In the genomic region with DNA sequence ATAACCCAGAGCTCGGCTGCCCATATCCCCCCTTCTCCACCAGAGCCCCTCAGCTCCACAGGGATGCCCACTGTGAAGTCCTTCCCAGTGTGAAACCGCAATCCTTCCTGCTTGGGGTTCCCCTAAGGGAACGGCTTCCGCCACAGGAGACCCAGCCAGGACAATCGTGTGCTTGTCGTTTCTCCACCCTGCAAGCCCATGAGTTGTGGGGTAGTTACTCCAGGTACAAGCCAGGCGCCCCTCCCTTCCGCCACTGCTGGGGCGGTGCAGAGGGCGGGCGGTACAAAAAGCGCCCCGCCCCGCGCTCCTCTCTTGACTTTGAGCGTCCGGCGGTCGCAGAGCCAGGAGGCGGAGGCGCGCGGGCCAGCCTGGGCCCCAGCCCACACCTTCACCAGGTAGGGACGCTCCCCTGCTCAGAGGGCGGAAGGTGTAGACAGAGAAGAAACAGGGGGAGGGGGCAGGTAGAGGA, we compare ENCODE assay signal across 9 cellular contexts. TPM values are rescaled to one million over a fixed set of nuclear protein-coding genes. Genes with fewer than 3 reads are reported as not detected.
DNase-seq lines count a peak whose midpoint lies in the region; ATAC-seq and TF ChIP-seq lines count a peak whose summit lies in the region.
"Had no signal": no experiment of that assay in that cellular context is flagged by ENCODE, and none has a peak within 500 bp of the region (broad histone marks: within the 10 kb centered on the region; RNA-seq: fewer than 3 reads in every experiment).

A gene with protein sequence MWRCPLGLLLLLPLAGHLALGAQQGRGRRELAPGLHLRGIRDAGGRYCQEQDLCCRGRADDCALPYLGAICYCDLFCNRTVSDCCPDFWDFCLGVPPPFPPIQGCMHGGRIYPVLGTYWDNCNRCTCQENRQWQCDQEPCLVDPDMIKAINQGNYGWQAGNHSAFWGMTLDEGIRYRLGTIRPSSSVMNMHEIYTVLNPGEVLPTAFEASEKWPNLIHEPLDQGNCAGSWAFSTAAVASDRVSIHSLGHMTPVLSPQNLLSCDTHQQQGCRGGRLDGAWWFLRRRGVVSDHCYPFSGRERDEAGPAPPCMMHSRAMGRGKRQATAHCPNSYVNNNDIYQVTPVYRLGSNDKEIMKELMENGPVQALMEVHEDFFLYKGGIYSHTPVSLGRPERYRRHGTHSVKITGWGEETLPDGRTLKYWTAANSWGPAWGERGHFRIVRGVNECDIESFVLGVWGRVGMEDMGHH (plus strand): TSS at position 315 of the 469 bp plus-strand sequence. CDS start 634 bp downstream, outside the sequence.

- peaks cover 3% of the 10 kb centered on the region for H3K27me3 Mint-ChIP-seq in activated CD4-positive, alpha-beta T cell treated with anti-CD3 and anti-CD28 coated beads, Interleukin-2, amount 10 ng/mL, durations not matched to agents 24 days and 14 days
- H3K27me3 Mint-ChIP-seq in activated CD4-positive, alpha-beta T cell treated with anti-CD3 and anti-CD28 coated beads for 36 hours: peaks cover 4% of the 10 kb centered on the region
- H3K27me3 Mint-ChIP-seq in type B pancreatic cell: peaks cover 3% of the 10 kb centered on the region
- no peaks in the 10 kb centered on the region for H3K27me3 Mint-ChIP-seq in HFFc6 (ENCODE audit: insufficient read depth)

- H3K27me3 ChIP-seq in dorsolateral prefrontal cortex (peaks cover 0 to 23% (median 4%) of the 10 kb centered on the region in 45 donors), lung (ENCODE audit: control insufficient read depth, insufficient read depth) (no peaks in the 10 kb centered on the region)

- no peak for ATAC-seq in activated CD4-positive, alpha-beta T cell treated with anti-CD3 and anti-CD28 coated beads for 36 hours
- peak; percentile 61 for ATAC-seq in lung (ENCODE audit: insufficient read depth, low FRiP score)

- H3K4me3 ChIP-seq in dorsolateral prefrontal cortex: peak within 1 kb of the TSS in 55 of 59 donors; percentile 7 to 67 (median 46)
- peak within 1 kb of the TSS; percentile 69 for H3K4me3 ChIP-seq in lung

- TF ChIP-seq CTCF in dorsolateral prefrontal cortex (IDR thresholded peaks at IDR 0.05 in 54 of 56, conservative IDR thresholded peaks at IDR 0.05 in 2 of 56; ENCODE audit: low read depth in 1 of 56, partially characterized antibody in 56 of 56) (no peak), lung (IDR thresholded peaks at IDR 0.05; ENCODE audit: control extremely low read depth, extremely low read depth) (no peak), type B pancreatic cell (conservative IDR thresholded peaks at IDR 0.05) (no peak), HFFc6 (IDR thresholded peaks at IDR 0.05) (no peak)

- H3K36me3 ChIP-seq in lung (ENCODE audit: control insufficient read depth in 2 of 2, insufficient read depth in 2 of 2, low read length in 2 of 2): peaks cover 0 to 3% of the 10 kb centered on the region in 2 donors

- CTCF ChIA-PET in activated CD4-positive, alpha-beta T cell treated with anti-CD3 and anti-CD28 coated beads for 36 hours (lab: Charles Lee): no interaction called here

- no peaks in the 10 kb centered on the region for H3K9me3 Mint-ChIP-seq in activated CD4-positive, alpha-beta T cell treated with anti-CD3 and anti-CD28 coated beads, Interleukin-2, amount 10 ng/mL, durations not matched to agents 24 days and 14 days
- H3K9me3 Mint-ChIP-seq in activated CD4-positive, alpha-beta T cell treated with anti-CD3 and anti-CD28 coated beads for 36 hours (ENCODE audit: low read depth): no peaks in the 10 kb centered on the region
- no peaks in the 10 kb centered on the region for H3K9me3 Mint-ChIP-seq in type B pancreatic cell
- no peaks in the 10 kb centered on the region for H3K9me3 Mint-ChIP-seq in HFFc6

- peak; percentile 63 for DNase-seq in activated CD4-positive, alpha-beta T cell treated with anti-CD3 and anti-CD28 coated beads, Interleukin-2, amount 10 ng/mL, durations not matched to agents 24 days and 14 days
- DNase-seq in activated CD4-positive, alpha-beta T cell treated with anti-CD3 and anti-CD28 coated beads for 36 hours: no peak
- peak in 2 of 10 donors; percentile 2 to 20 for DNase-seq in dorsolateral prefrontal cortex
- DNase-seq in lung (ENCODE audit: low spot score): peak; percentile 64
- DNase-seq in type B pancreatic cell (ENCODE audit: extremely low spot score, unreplicated experiment): peak; percentile 71
- DNase-seq in HFFc6: no peak
- DNase-seq in SHP77 treated with DMSO at 0.1 percent for 48 hours (lab: John Stamatoyannopoulos, UW): no peak
- no peak for DNase-seq in NCI-H446 (lab: John Stamatoyannopoulos, UW)

- H3K9me3 ChIP-seq in lung (ENCODE audit: control insufficient read depth in 2 of 2, insufficient read depth in 1 of 2, low read length in 1 of 2): no peaks in the 10 kb centered on the region

- WGBS in lung, 2 donors: 5% methylated on average over 23 to 25 of the region's 25 CpGs

- H3K4me1 ChIP-seq in lung (ENCODE audit: control insufficient read depth in 2 of 2, insufficient read depth in 2 of 2, low read length in 2 of 2): peaks cover 7 to 28% of the 10 kb centered on the region in 2 donors

- peaks cover 3% of the 10 kb centered on the region for H3K4me1 Mint-ChIP-seq in activated CD4-positive, alpha-beta T cell treated with anti-CD3 and anti-CD28 coated beads, Interleukin-2, amount 10 ng/mL, durations not matched to agents 24 days and 14 days
- peaks cover 2% of the 10 kb centered on the region for H3K4me1 Mint-ChIP-seq in activated CD4-positive, alpha-beta T cell treated with anti-CD3 and anti-CD28 coated beads for 36 hours
- peaks cover 16% of the 10 kb centered on the region for H3K4me1 Mint-ChIP-seq in type B pancreatic cell (ENCODE audit: unreplicated experiment)
- peaks cover 53% of the 10 kb centered on the region for H3K4me1 Mint-ChIP-seq in HFFc6 (ENCODE audit: low read depth)

- POLR2A ChIA-PET in activated CD4-positive, alpha-beta T cell treated with anti-CD3 and anti-CD28 coated beads for 36 hours (lab: Charles Lee): no interaction called here

- H3K27ac ChIP-seq in dorsolateral prefrontal cortex: peak within 1 kb of the TSS in 37 of 59 donors; percentile 4 to 86 (median 54)
- peak within 1 kb of the TSS; percentile 87 to 93 for H3K27ac ChIP-seq in lung (ENCODE audit: low read depth in 1 of 2, low read length in 1 of 2)

- no peak within 1 kb of the TSS for H3K27ac Mint-ChIP-seq in activated CD4-positive, alpha-beta T cell treated with anti-CD3 and anti-CD28 coated beads, Interleukin-2, amount 10 ng/mL, durations not matched to agents 24 days and 14 days
- no peak within 1 kb of the TSS for H3K27ac Mint-ChIP-seq in activated CD4-positive, alpha-beta T cell treated with anti-CD3 and anti-CD28 coated beads for 36 hours
- H3K27ac Mint-ChIP-seq in type B pancreatic cell (peak within 1 kb of the TSS; percentile 76), HFFc6 (no peak within 1 kb of the TSS)

- no peaks in the 10 kb centered on the region for H3K36me3 Mint-ChIP-seq in activated CD4-positive, alpha-beta T cell treated with anti-CD3 and anti-CD28 coated beads, Interleukin-2, amount 10 ng/mL, durations not matched to agents 24 days and 14 days (ENCODE audit: low read depth)
- H3K36me3 Mint-ChIP-seq in activated CD4-positive, alpha-beta T cell treated with anti-CD3 and anti-CD28 coated beads for 36 hours (ENCODE audit: low read depth): no peaks in the 10 kb centered on the region
- H3K36me3 Mint-ChIP-seq in type B pancreatic cell (no peaks in the 10 kb centered on the region), HFFc6 (ENCODE audit: low read depth) (no peaks in the 10 kb centered on the region)

- H3K4me3 Mint-ChIP-seq in activated CD4-positive, alpha-beta T cell treated with anti-CD3 and anti-CD28 coated beads, Interleukin-2, amount 10 ng/mL, durations not matched to agents 24 days and 14 days: no peak within 1 kb of the TSS
- H3K4me3 Mint-ChIP-seq in activated CD4-positive, alpha-beta T cell treated with anti-CD3 and anti-CD28 coated beads for 36 hours: no peak within 1 kb of the TSS
- H3K4me3 Mint-ChIP-seq in type B pancreatic cell: peak within 1 kb of the TSS; percentile 82
- no peak within 1 kb of the TSS for H3K4me3 Mint-ChIP-seq in HFFc6

- intact Hi-C loops in activated CD4-positive, alpha-beta T cell treated with anti-CD3 and anti-CD28 coated beads, Interleukin-2, amount 10 ng/mL, durations not matched to agents 24 days and 14 days (cut with micrococcal nuclease): no loop called here
- intact Hi-C loops in activated CD4-positive, alpha-beta T cell treated with anti-CD3 and anti-CD28 coated beads for 36 hours (cut with DNase I, micrococcal nuclease): no loop called here
- intact Hi-C loops in dorsolateral prefrontal cortex (cut with DNase I): no loop called here

RNA-seq across cellular contexts. Expression of the gene that starts here (rescaled TPM):
- total RNA-seq in activated CD4-positive, alpha-beta T cell treated with anti-CD3 and anti-CD28 coated beads, Interleukin-2, amount 10 ng/mL, durations not matched to agents 24 days and 14 days: not detected in 2 replicates
- not detected for total RNA-seq in activated CD4-positive, alpha-beta T cell treated with anti-CD3 and anti-CD28 coated beads for 36 hours
- total RNA-seq in dorsolateral prefrontal cortex: 10 to 100 TPM in 105 of 120 experiments, 1 to 10 TPM in 15; 6.6 to 45.5 (median 15.6) TPM
- total RNA-seq in lung: 10 to 100 TPM; 89.4 to 90.9 TPM
- 10 to 100 TPM; 64.1 to 78.9 TPM for polyA plus RNA-seq in lung
- 27.2 and 30.0 TPM in 2 replicates for total RNA-seq in type B pancreatic cell (ENCODE audit: low replicate concordance)
- 1 to 10 TPM in 5 of 6 experiments, under 1 TPM in 1; 0.91 to 4.0 (median 1.9) TPM for total RNA-seq in HFFc6 (2021; fragmentation: NEBNext Ultra II Directional; extraction: Animal tissue kit (Norgen Biotek cat#: 25700))
- total RNA-seq: activated CD8-positive, alpha-beta memory T cell treated with anti-CD3 and anti-CD28 coated beads for 36 hours had no signal

Comparison
In these comparisons a context has a peak if more than half of its experiments do, and no peak if none do; other contexts are left out.
1. Peak in DNase-seq in activated CD4-positive, alpha-beta T cell treated with anti-CD3 and anti-CD28 coated beads, Interleukin-2, amount 10 ng/mL, durations not matched to agents 24 days and 14 days; RNA of the gene not detected or under 1 TPM.
2. DNase-seq: peak in lung (single experiment) and type B pancreatic cell (single experiment); none in activated CD4-positive, alpha-beta T cell treated with anti-CD3 and anti-CD28 coated beads for 36 hours (single experiment), HFFc6 (single experiment), SHP77 treated with DMSO at 0.1 percent for 48 hours (single experiment) and NCI-H446 (0 of 2).